18 cellular contexts compared by ENCODE assay signal in the genomic region with DNA sequence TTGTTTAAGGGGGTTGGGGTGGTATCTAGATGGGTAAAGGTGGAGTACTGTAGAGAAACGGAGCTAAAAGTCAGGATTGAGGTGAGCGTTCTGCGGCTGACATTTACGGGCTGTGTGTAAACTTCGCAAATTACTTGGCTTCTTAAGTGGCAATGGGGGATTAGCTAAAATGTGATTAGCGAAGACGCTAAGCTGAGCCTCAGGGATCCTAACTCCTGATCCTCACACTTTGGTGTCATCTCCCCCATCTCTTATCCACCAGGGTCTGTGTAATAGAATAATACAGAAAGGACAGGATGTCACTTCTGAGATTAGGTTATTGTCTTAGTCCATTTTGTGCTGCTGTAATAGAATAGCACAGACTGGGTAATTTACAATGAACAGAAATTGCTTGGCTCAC. TPM values are rescaled to one million over a fixed set of nuclear protein-coding genes. Genes with fewer than 3 reads are reported as not detected.
"Had no signal": no experiment of that assay in that cellular context is flagged by ENCODE, and none has a peak within 500 bp of the region (broad histone marks: within the 10 kb centered on the region; RNA-seq: fewer than 3 reads in every experiment).

No MANE protein-coding gene starts in this region.

- H3K9me3 ChIP-seq: neutrophil, suprapubic skin, thyroid gland had no signal

- H3K27ac Mint-ChIP-seq: natural killer cell treated with Interleukin-12 subunit alpha and Interleukin-12 subunit beta and Interleukin-15 and Interleukin-18, amount 100 ng/mL, for 72 hours; stimulated activated effector memory CD8-positive, alpha-beta T cell treated with anti-CD3 and anti-CD28 coated beads, Interleukin-12 subunit alpha, Interleukin-12 subunit beta, amount 100 ng/mL, for 72 hours had no signal

- H3K27me3 ChIP-seq: foreskin keratinocyte, hepatocyte, suprapubic skin, thyroid gland had no signal

- H3K79me2 ChIP-seq: hepatocyte had no signal

- DNase-seq: cortex of kidney; foreskin keratinocyte; head of caudate nucleus; kidney glomerular epithelial cell; midbrain; right cardiac atrium; stimulated activated CD4-positive, alpha-beta T cell treated with anti-CD3 and anti-CD28 coated beads, Interleukin-4, amount 100 ng/mL, for 1 hour; stimulated activated CD8-positive, alpha-beta memory T cell treated with anti-CD3 and anti-CD28 coated beads, Interleukin-4, amount 100 ng/mL, for 48 hours; stimulated activated naive CD8-positive, alpha-beta T cell treated with anti-CD3 and anti-CD28 coated beads, Interleukin-15, Interleukin-2, amounts not matched to agents 100 U/mL and 50 U/mL, for 24 hours; thyroid gland had no signal

- H3K4me2 ChIP-seq: hepatocyte had no signal

- FAIRE-seq: urothelium cell line had no signal

- H2AFZ ChIP-seq: hepatocyte had no signal

- H3K4me3 Mint-ChIP-seq: central memory CD8-positive, alpha-beta T cell; natural killer cell treated with Interleukin-12 subunit alpha and Interleukin-12 subunit beta and Interleukin-15 and Interleukin-18, amount 100 ng/mL, for 72 hours; stimulated activated effector memory CD8-positive, alpha-beta T cell treated with anti-CD3 and anti-CD28 coated beads, Interleukin-12 subunit alpha, Interleukin-12 subunit beta, amount 100 ng/mL, for 72 hours; type B pancreatic cell had no signal

- H3K4me1 Mint-ChIP-seq: central memory CD8-positive, alpha-beta T cell; stimulated activated effector memory CD8-positive, alpha-beta T cell treated with anti-CD3 and anti-CD28 coated beads, Interleukin-12 subunit alpha, Interleukin-12 subunit beta, amount 100 ng/mL, for 72 hours had no signal

- ATAC-seq: foreskin keratinocyte; natural killer cell treated with Interleukin-12 subunit alpha and Interleukin-12 subunit beta and Interleukin-15 and Interleukin-18, amount 100 ng/mL, for 72 hours; right cardiac atrium; stimulated activated effector memory CD8-positive, alpha-beta T cell treated with anti-CD3 and anti-CD28 coated beads, Interleukin-12 subunit alpha, Interleukin-12 subunit beta, amount 100 ng/mL, for 72 hours; stimulated activated naive CD8-positive, alpha-beta T cell treated with anti-CD3 and anti-CD28 coated beads, Interleukin-15, Interleukin-2, amounts not matched to agents 100 U/mL and 50 U/mL, for 24 hours had no signal

- H3K36me3 ChIP-seq: neutrophil, suprapubic skin, thyroid gland had no signal

- H3K27me3 Mint-ChIP-seq: central memory CD8-positive, alpha-beta T cell; natural killer cell treated with Interleukin-12 subunit alpha and Interleukin-12 subunit beta and Interleukin-15 and Interleukin-18, amount 100 ng/mL, for 72 hours; type B pancreatic cell had no signal

- H3K27ac ChIP-seq: foreskin keratinocyte, hepatocyte, neutrophil, suprapubic skin, thyroid gland had no signal

- H3K36me3 Mint-ChIP-seq: natural killer cell treated with Interleukin-12 subunit alpha and Interleukin-12 subunit beta and Interleukin-15 and Interleukin-18, amount 100 ng/mL, for 72 hours; stimulated activated effector memory CD8-positive, alpha-beta T cell treated with anti-CD3 and anti-CD28 coated beads, Interleukin-12 subunit alpha, Interleukin-12 subunit beta, amount 100 ng/mL, for 72 hours had no signal

- H3K4me1 ChIP-seq: suprapubic skin, thyroid gland had no signal

- H3K4me3 ChIP-seq: hepatocyte, suprapubic skin, thyroid gland had no signal

RNA-seq across cellular contexts. Expression of a gene that starts 10.6 kb away (rescaled TPM):
- total RNA-seq: natural killer cell treated with Interleukin-12 subunit alpha and Interleukin-12 subunit beta and Interleukin-15 and Interleukin-18, amount 100 ng/mL, for 72 hours had no signal
